ENCODE assay signal across 8 cellular contexts in the genomic region with DNA sequence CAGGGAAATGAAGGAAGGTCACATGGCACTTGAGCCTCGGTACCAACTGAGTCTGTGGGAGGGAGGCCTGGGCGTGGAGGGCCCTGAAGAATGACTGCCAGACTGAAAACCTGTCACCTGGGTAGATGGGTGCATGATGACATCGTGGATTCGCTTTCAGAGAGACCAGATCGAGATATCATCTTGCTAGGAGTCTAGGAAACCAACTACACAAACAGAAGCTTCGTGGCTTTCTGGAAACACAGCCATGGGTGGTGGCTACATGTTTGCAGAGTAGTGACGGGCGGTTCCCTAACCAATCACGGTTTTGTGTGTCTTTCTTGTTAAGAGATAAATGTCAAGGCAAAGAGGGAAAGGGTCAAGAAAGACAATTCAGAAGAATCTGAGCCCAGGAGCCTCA.
DNase-seq lines count a peak whose midpoint lies in the region; ATAC-seq and TF ChIP-seq lines count a peak whose summit lies in the region.

No MANE protein-coding gene starts in this region.

- intact Hi-C loops in left lung (cut with DNase I): no loop called here

- H3K27ac ChIP-seq in left lung: peak overlapping the region in 1 of 2 donors; percentile 41

- peak overlapping the region; percentile 54 for H3K4me3 Mint-ChIP-seq in stimulated activated effector memory CD8-positive, alpha-beta T cell treated with anti-CD3 and anti-CD28 coated beads, Interleukin-12 subunit alpha, Interleukin-12 subunit beta, amount 100 ng/mL, for 72 hours

- H3K36me3 ChIP-seq in left lung: no peaks in the 10 kb centered on the region

- H3K27me3 ChIP-seq in left lung: no peaks in the 10 kb centered on the region

- peaks cover 0 to 29% of the 10 kb centered on the region in 2 donors for H3K9me3 ChIP-seq in left lung

- H3K36me3 Mint-ChIP-seq in activated naive CD4-positive, alpha-beta T cell treated with anti-CD3 and anti-CD28 coated beads, Interleukin-2, amount 50 U/mL, for 72 hours: peaks cover 27 to 52% of the 10 kb centered on the region in 2 donors
- peaks cover 16% of the 10 kb centered on the region for H3K36me3 Mint-ChIP-seq in stimulated activated effector memory CD8-positive, alpha-beta T cell treated with anti-CD3 and anti-CD28 coated beads, Interleukin-12 subunit alpha, Interleukin-12 subunit beta, amount 100 ng/mL, for 72 hours

- peak; percentile 50 for ATAC-seq in GM21423 (IDR thresholded peaks at IDR 0.05; ENCODE audit: unreplicated experiment)
- ATAC-seq in HG03558 (IDR thresholded peaks at IDR 0.05; ENCODE audit: extremely low read depth, unreplicated experiment): peak; percentile 25
- peak; percentile 77 to 81 for ATAC-seq in activated naive CD4-positive, alpha-beta T cell treated with anti-CD3 and anti-CD28 coated beads, Interleukin-2, amount 50 U/mL, for 72 hours
- ATAC-seq in stimulated activated effector memory CD8-positive, alpha-beta T cell treated with anti-CD3 and anti-CD28 coated beads, Interleukin-12 subunit alpha, Interleukin-12 subunit beta, amount 100 ng/mL, for 72 hours: peak; percentile 84
- ATAC-seq in left lung: no peak

- no peaks in the 10 kb centered on the region for H3K4me1 ChIP-seq in left lung

- H3K4me3 ChIP-seq in left lung: no peak overlapping the region

- DNase-seq in activated naive CD4-positive, alpha-beta T cell treated with anti-CD3 and anti-CD28 coated beads, Interleukin-2, amount 50 U/mL, for 72 hours (ENCODE audit: low spot score in 2 of 2): peak; percentile 53 to 78
- peak; percentile 37 to 82 for DNase-seq in stimulated activated effector memory CD8-positive, alpha-beta T cell treated with anti-CD3 and anti-CD28 coated beads, Interleukin-12 subunit alpha, Interleukin-12 subunit beta, amount 100 ng/mL, for 72 hours (ENCODE audit: low spot score in 2 of 2)
- no peak for DNase-seq in NCI-H524 treated with DMSO at 0.1 percent for 48 hours (lab: John Stamatoyannopoulos, UW)
- DNase-seq in left lung: no peak
- no peak for DNase-seq in DMS79 treated with DMSO at 0.1 percent for 48 hours (lab: John Stamatoyannopoulos, UW)
- DNase-seq in NCI-H774 (lab: John Stamatoyannopoulos, UW): no peak

- no peak for TF ChIP-seq CTCF in left lung (IDR thresholded peaks at IDR 0.05)

- peak overlapping the region; percentile 96 to 100 for H3K27ac Mint-ChIP-seq in activated naive CD4-positive, alpha-beta T cell treated with anti-CD3 and anti-CD28 coated beads, Interleukin-2, amount 50 U/mL, for 72 hours
- H3K27ac Mint-ChIP-seq in stimulated activated effector memory CD8-positive, alpha-beta T cell treated with anti-CD3 and anti-CD28 coated beads, Interleukin-12 subunit alpha, Interleukin-12 subunit beta, amount 100 ng/mL, for 72 hours: peak overlapping the region; percentile 99

- peaks cover 42% of the 10 kb centered on the region for H3K4me1 Mint-ChIP-seq in stimulated activated effector memory CD8-positive, alpha-beta T cell treated with anti-CD3 and anti-CD28 coated beads, Interleukin-12 subunit alpha, Interleukin-12 subunit beta, amount 100 ng/mL, for 72 hours

- H3K9me3 Mint-ChIP-seq in activated naive CD4-positive, alpha-beta T cell treated with anti-CD3 and anti-CD28 coated beads, Interleukin-2, amount 50 U/mL, for 72 hours: peaks cover 9 to 29% of the 10 kb centered on the region in 2 donors
- peaks cover 5% of the 10 kb centered on the region for H3K9me3 Mint-ChIP-seq in stimulated activated effector memory CD8-positive, alpha-beta T cell treated with anti-CD3 and anti-CD28 coated beads, Interleukin-12 subunit alpha, Interleukin-12 subunit beta, amount 100 ng/mL, for 72 hours

Comparison
In these comparisons a context has a peak if more than half of its experiments do, and no peak if none do; other contexts are left out.
1. DNase-seq: peak in activated naive CD4-positive, alpha-beta T cell treated with anti-CD3 and anti-CD28 coated beads, Interleukin-2, amount 50 U/mL, for 72 hours (2 of 2) and stimulated activated effector memory CD8-positive, alpha-beta T cell treated with anti-CD3 and anti-CD28 coated beads, Interleukin-12 subunit alpha, Interleukin-12 subunit beta, amount 100 ng/mL, for 72 hours (2 of 2); none in NCI-H524 treated with DMSO at 0.1 percent for 48 hours (single experiment), left lung (0 of 2), DMS79 treated with DMSO at 0.1 percent for 48 hours (single experiment) and NCI-H774 (single experiment).